In genomic region chr19:19652482-19653295, GRCh38 we compare ENCODE assay signal across 20 cellular contexts. TPM values are rescaled to one million over a fixed set of nuclear protein-coding genes. Genes with fewer than 3 reads are reported as not detected.
DNase-seq lines count a peak whose midpoint lies in the region; ATAC-seq and TF ChIP-seq lines count a peak whose summit lies in the region.
"Had no signal": no experiment of that assay in that cellular context is flagged by ENCODE, and none has a peak within 500 bp of the region (broad histone marks: within the 10 kb centered on the region; RNA-seq: fewer than 3 reads in every experiment).

No MANE protein-coding gene starts in this region.

- no peaks in the 10 kb centered on the region for H3K4me1 ChIP-seq in right cardiac atrium (ENCODE audit: control insufficient read depth, insufficient read depth, low read length)
- H3K4me1 ChIP-seq in aorta (ENCODE audit: control insufficient read depth in 1 of 2, insufficient read depth in 2 of 2, low read length in 2 of 2), result no peaks in the 10 kb centered on the region

- no peak overlapping the region for H3K27ac ChIP-seq in right cardiac atrium (ENCODE audit: low read length)
- H3K27ac ChIP-seq in aorta (ENCODE audit: low read depth in 1 of 2, low read length in 2 of 2), result no peak overlapping the region
- H3K27ac ChIP-seq: KMS-11, WERI-Rb-1 had no signal

- no peaks in the 10 kb centered on the region for H3K27me3 ChIP-seq in right cardiac atrium (ENCODE audit: control insufficient read depth, insufficient read depth)
- H3K27me3 ChIP-seq in aorta (ENCODE audit: control insufficient read depth in 1 of 2, insufficient read depth in 2 of 2, low read length in 1 of 2), result no peaks in the 10 kb centered on the region

- peaks cover 2 to 34% of the 10 kb centered on the region in 2 donors for H3K36me3 ChIP-seq in aorta (ENCODE audit: control insufficient read depth in 1 of 2, insufficient read depth in 2 of 2, low read length in 1 of 2)

- H3K9me3 ChIP-seq in right cardiac atrium (ENCODE audit: control insufficient read depth, low read length), result no peaks in the 10 kb centered on the region
- no peaks in the 10 kb centered on the region for H3K9me3 ChIP-seq in aorta (ENCODE audit: control insufficient read depth, low read length)

- DNase-seq in right cardiac atrium (peak in 2 of 3 donors; percentile 34 to 37), Right ventricle myocardium superior (no peak), RPMI7951 (ENCODE audit: low read depth) (peak; percentile 59), fibroblast of mammary gland (ENCODE audit: low read depth) (peak; percentile 44), aorta (no peak), cerebellar cortex (ENCODE audit: low spot score) (no peak)
- DNase-seq: activated naive CD4-positive, alpha-beta T cell treated with anti-CD3 and anti-CD28 coated beads, Interleukin-2, amount 10 ng/mL, durations not matched to agents 7 days and 5 days; activated T-cell treated with anti-CD3 and anti-CD28 coated beads, Interleukin-2, amount 50 U/mL, for 4 hours; cortex of kidney; NCI-H1105; NCI-H2081 treated with DMSO at 0.1 percent for 48 hours; NCI-H510A treated with DMSO at 0.1 percent for 48 hours; small intestine; stimulated activated CD4-positive, alpha-beta T cell treated with anti-CD3 and anti-CD28 coated beads, Interleukin-4, amount 100 ng/mL, for 24 hours; WERI-Rb-1 had no signal

- intact Hi-C loops in right cardiac atrium (cut with DNase I) (no loop called here), Right ventricle myocardium superior (cut with DNase I) (no loop called here), aorta (cut with DNase I) (no loop called here)

- H3K4me3 ChIP-seq in right cardiac atrium (ENCODE audit: low read length) (no peak overlapping the region), fibroblast of mammary gland (ENCODE audit: control insufficient read depth, low read depth, low read length) (no peak overlapping the region), aorta (ENCODE audit: low read length in 2 of 2) (no peak overlapping the region)

- no peak for TF ChIP-seq CTCF in fibroblast of mammary gland (conservative IDR thresholded peaks at IDR 0.05; ENCODE audit: control insufficient read depth, insufficient read depth, low read depth, low read length)

- ATAC-seq in right cardiac atrium (no peak), Right ventricle myocardium superior (ENCODE audit: poor library complexity) (no peak), aorta (ENCODE audit: low FRiP score) (no peak), GM21367 (IDR thresholded peaks at IDR 0.05; ENCODE audit: unreplicated experiment) (no peak), HG02678 (IDR thresholded peaks at IDR 0.05; ENCODE audit: unreplicated experiment) (no peak)
- ATAC-seq: activated T-cell treated with anti-CD3 and anti-CD28 coated beads, Interleukin-2, amount 50 U/mL, for 4 hours; natural killer cell treated with Interleukin-12 subunit alpha and Interleukin-12 subunit beta and Interleukin-15 and Interleukin-18, amount 100 ng/mL, for 72 hours; Right ventricle myocardium inferior had no signal

- 93% methylated on average over 24 of the region's 24 CpGs for WGBS in right cardiac atrium
- WGBS in aorta, 2 donors, result 89 to 91% methylated on average over 24 of the region's 24 CpGs

RNA-seq across cellular contexts. Expression of gene GMIP, which starts 9.2 kb away (rescaled TPM):
- 1 to 10 TPM; 3.1 to 6.3 (median 5.3) TPM for total RNA-seq in right cardiac atrium
- 2.3 TPM for polyA plus RNA-seq in right cardiac atrium
- total RNA-seq in Right ventricle myocardium superior, result 3.0 TPM
- 2.3 and 3.3 TPM in 2 replicates for total RNA-seq in RPMI7951 (2014; rRNA removed; shearing (Covaris generic))
- 10 to 100 TPM; 14.9 to 25.6 TPM for total RNA-seq in aorta
- 1 to 10 TPM; 3.4 to 5.9 TPM for polyA plus RNA-seq in aorta

RNA-seq across cellular contexts. Expression of gene ATP13A1, which starts 10.8 kb away (rescaled TPM):
- total RNA-seq in right cardiac atrium (10 to 100 TPM; 21.7 to 28.0 (median 23.6) TPM), Right ventricle myocardium superior (16.2 TPM), aorta (10 to 100 TPM; 41.7 to 53.6 TPM)
- polyA plus RNA-seq in right cardiac atrium (16.7 TPM), aorta (100 to 1,000 TPM in 1 of 2 donors, 10 to 100 TPM in 1; 13.9 to 105 TPM)
- 21.3 and 34.7 TPM in 2 replicates for total RNA-seq in RPMI7951 (2014; rRNA removed; shearing (Covaris generic))

RNA-seq across cellular contexts. Expression of gene ZNF101, which starts 15.9 kb away (rescaled TPM):
- total RNA-seq in right cardiac atrium (1 to 10 TPM; 3.1 to 5.9 (median 5.0) TPM), Right ventricle myocardium superior (2.9 TPM), aorta (10 to 100 TPM; 11.3 to 13.3 TPM)
- polyA plus RNA-seq in right cardiac atrium (3.1 TPM), aorta (1 to 10 TPM; 2.0 to 6.5 TPM)
- total RNA-seq in RPMI7951 (2014; rRNA removed; shearing (Covaris generic)), result 5.2 and 9.3 TPM in 2 replicates

RNA-seq across cellular contexts. Expression of gene LPAR2, which starts 24.7 kb away (rescaled TPM):
- total RNA-seq in right cardiac atrium (1 to 10 TPM in 2 of 4 donors, under 1 TPM in 2; 0.57 to 3.0 (median 1.2) TPM), Right ventricle myocardium superior (1.7 TPM), aorta (10 to 100 TPM in 1 of 2 donors, 1 to 10 TPM in 1; 5.7 to 11.7 TPM)
- polyA plus RNA-seq in right cardiac atrium (1.1 TPM), aorta (10 to 100 TPM in 1 of 2 donors, 1 to 10 TPM in 1; 1.5 to 10.1 TPM)
- total RNA-seq in RPMI7951 (2014; rRNA removed; shearing (Covaris generic)), result 0.72 and 1.4 TPM in 2 replicates

RNA-seq across cellular contexts. Expression of gene PBX4, which starts 34.2 kb away (rescaled TPM):
- under 1 TPM in 1 of 4 donors, not detected in 3; 0.56 TPM for total RNA-seq in right cardiac atrium
- polyA plus RNA-seq in right cardiac atrium, result 0.36 TPM
- not detected for total RNA-seq in Right ventricle myocardium superior
- total RNA-seq in RPMI7951 (2014; rRNA removed; shearing (Covaris generic)), result 2.1 and 3.0 TPM in 2 replicates
- total RNA-seq in aorta, result 1 to 10 TPM in 1 of 2 donors, under 1 TPM in 1; 0.65 to 1.4 TPM
- polyA plus RNA-seq in aorta, result 1 to 10 TPM in 1 of 2 donors, not detected in 1; 1.5 TPM
- total RNA-seq: Right ventricle myocardium inferior had no signal

Comparison
In these comparisons a context has a peak if more than half of its experiments do, and no peak if none do; other contexts are left out.
1. DNase-seq: peak in right cardiac atrium (2 of 3), RPMI7951 (single experiment) and fibroblast of mammary gland (single experiment); none in Right ventricle myocardium superior (single experiment), aorta (0 of 2) and cerebellar cortex (single experiment).